Comparison of ENCODE assay signal across 10 cellular contexts in the genomic region with DNA sequence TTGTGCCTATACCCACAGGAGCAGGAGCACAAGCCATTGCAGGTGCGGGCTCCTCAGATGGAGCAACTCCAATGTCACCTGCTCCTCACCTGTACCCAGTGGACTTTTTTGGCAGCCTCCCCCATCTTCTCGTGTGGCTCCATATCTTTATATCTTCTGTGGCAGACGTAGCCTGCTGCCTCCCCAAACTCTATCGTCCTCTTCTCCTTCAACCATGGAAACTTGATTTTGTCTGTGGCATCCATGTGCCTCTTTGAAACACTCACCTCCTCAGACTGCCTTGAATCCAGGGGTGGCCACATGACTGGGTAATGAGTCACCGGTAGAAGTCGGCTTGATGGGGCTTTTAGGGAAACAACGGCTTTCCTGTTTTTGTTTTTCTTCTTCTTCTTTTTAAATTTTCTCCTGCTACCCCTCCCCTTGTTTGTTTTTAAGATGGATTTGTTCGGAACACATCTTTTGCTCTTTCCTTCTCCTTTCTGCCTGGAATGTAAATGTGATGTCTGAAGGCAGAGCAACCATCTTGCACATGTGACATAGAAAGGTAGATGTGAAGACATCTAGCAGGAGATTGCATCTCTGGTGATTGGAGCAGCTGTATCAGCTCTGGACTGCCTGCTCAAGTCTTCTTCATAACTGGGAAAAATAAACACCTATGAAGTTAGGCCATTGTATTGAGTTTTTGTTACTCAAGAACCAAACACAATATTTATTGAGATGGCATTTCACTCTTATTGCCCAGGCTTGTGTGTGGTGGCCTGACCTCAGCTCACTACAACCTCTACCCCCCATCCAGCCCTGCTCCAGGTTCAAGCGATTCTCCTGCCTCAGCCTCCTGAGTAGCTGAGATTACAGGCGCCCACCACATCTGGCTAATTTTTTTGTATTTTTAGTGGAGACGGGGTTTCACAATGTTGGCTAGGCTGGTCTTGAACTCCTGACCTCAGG.
DNase-seq lines count a peak whose midpoint lies in the region; ATAC-seq, FAIRE-seq and TF ChIP-seq lines count a peak whose summit lies in the region.
"Had no signal": no experiment of that assay in that cellular context is flagged by ENCODE, and none has a peak within 500 bp of the region (broad histone marks: within the 10 kb centered on the region; RNA-seq: fewer than 3 reads in every experiment).

No MANE protein-coding gene starts in this region.

- H3K4me3 Mint-ChIP-seq in activated CD8-positive, alpha-beta memory T cell treated with anti-CD3 and anti-CD28 coated beads, Interleukin-2, amount 10 ng/mL, durations not matched to agents 7 days and 5 days, result no peak overlapping the region
- H3K4me3 Mint-ChIP-seq in stimulated activated effector memory CD8-positive, alpha-beta T cell treated with anti-CD3 and anti-CD28 coated beads, Interleukin-12 subunit alpha, Interleukin-12 subunit beta, amount 100 ng/mL, for 72 hours, result peak overlapping the region; percentile 37
- H3K4me3 Mint-ChIP-seq: B cell had no signal

- no peak for FAIRE-seq in frontal cortex (lab: Jason Lieb, UNC)
- FAIRE-seq: TTC549 had no signal

- H3K9me3 Mint-ChIP-seq in activated CD8-positive, alpha-beta memory T cell treated with anti-CD3 and anti-CD28 coated beads, Interleukin-2, amount 10 ng/mL, durations not matched to agents 7 days and 5 days (ENCODE audit: low read depth), result peaks cover 4% of the 10 kb centered on the region
- peaks cover 2% of the 10 kb centered on the region for H3K9me3 Mint-ChIP-seq in stimulated activated effector memory CD8-positive, alpha-beta T cell treated with anti-CD3 and anti-CD28 coated beads, Interleukin-12 subunit alpha, Interleukin-12 subunit beta, amount 100 ng/mL, for 72 hours

- no peak overlapping the region for H3K4me3 ChIP-seq in fibroblast of the aortic adventitia (ENCODE audit: low read depth, low read length)

- H3K27me3 Mint-ChIP-seq in activated CD8-positive, alpha-beta memory T cell treated with anti-CD3 and anti-CD28 coated beads, Interleukin-2, amount 10 ng/mL, durations not matched to agents 7 days and 5 days, result no peaks in the 10 kb centered on the region
- H3K27me3 Mint-ChIP-seq: B cell had no signal

- peak in 3 of 4 experiments; percentile 18 to 19 (median 18) for DNase-seq in activated CD4-positive, CD25-positive, alpha-beta regulatory T cell (lab: John Stamatoyannopoulos, UW)
- DNase-seq in activated CD4-positive, CD25-positive, alpha-beta regulatory T cell treated with anti-CD3 and anti-CD28 coated beads, Interleukin-2, amount 50 U/mL, for 72 hours, result no peak
- DNase-seq in activated CD8-positive, alpha-beta memory T cell treated with anti-CD3 and anti-CD28 coated beads, Interleukin-2, amount 10 ng/mL, durations not matched to agents 7 days and 5 days, result peak; percentile 70
- DNase-seq in fibroblast of the aortic adventitia (ENCODE audit: low read depth) (peak; percentile 73), NCI-H526 treated with DMSO at 0.1 percent for 48 hours (lab: John Stamatoyannopoulos, UW) (no peak), frontal cortex (ENCODE audit: low spot score in 2 of 2) (no peak)
- DNase-seq in stimulated activated effector memory CD8-positive, alpha-beta T cell treated with anti-CD3 and anti-CD28 coated beads, Interleukin-12 subunit alpha, Interleukin-12 subunit beta, amount 100 ng/mL, for 72 hours (ENCODE audit: low spot score in 2 of 2), result peak in 1 of 2 donors; percentile 55

- H3K4me1 Mint-ChIP-seq in activated CD8-positive, alpha-beta memory T cell treated with anti-CD3 and anti-CD28 coated beads, Interleukin-2, amount 10 ng/mL, durations not matched to agents 7 days and 5 days, result peaks cover 76% of the 10 kb centered on the region
- H3K4me1 Mint-ChIP-seq in stimulated activated effector memory CD8-positive, alpha-beta T cell treated with anti-CD3 and anti-CD28 coated beads, Interleukin-12 subunit alpha, Interleukin-12 subunit beta, amount 100 ng/mL, for 72 hours, result peaks cover 90% of the 10 kb centered on the region

- TF ChIP-seq CTCF in fibroblast of the aortic adventitia (IDR thresholded peaks at IDR 0.05; ENCODE audit: insufficient read depth, low read length), result no peak

- ATAC-seq in activated CD8-positive, alpha-beta memory T cell treated with anti-CD3 and anti-CD28 coated beads, Interleukin-2, amount 10 ng/mL, durations not matched to agents 7 days and 5 days, result peak; percentile 81
- ATAC-seq in stimulated activated effector memory CD8-positive, alpha-beta T cell treated with anti-CD3 and anti-CD28 coated beads, Interleukin-12 subunit alpha, Interleukin-12 subunit beta, amount 100 ng/mL, for 72 hours, result peak; percentile 65
- no peak for ATAC-seq in HG03354 (IDR thresholded peaks at IDR 0.05; ENCODE audit: poor library complexity, severe bottlenecking, unreplicated experiment)

- CTCF ChIA-PET in activated CD8-positive, alpha-beta memory T cell treated with anti-CD3 and anti-CD28 coated beads, Interleukin-2, amount 10 ng/mL, durations not matched to agents 7 days and 5 days (lab: Charles Lee), result interaction anchor here (0.6 to 2.5 kb wide), 5 partner anchors 15 to 273 kb away, joined by 3 to 10 read pairs (median 3); no protein-coding TSS in a partner anchor

- H3K27ac Mint-ChIP-seq in activated CD8-positive, alpha-beta memory T cell treated with anti-CD3 and anti-CD28 coated beads, Interleukin-2, amount 10 ng/mL, durations not matched to agents 7 days and 5 days, result peak overlapping the region; percentile 90
- peak overlapping the region; percentile 89 for H3K27ac Mint-ChIP-seq in stimulated activated effector memory CD8-positive, alpha-beta T cell treated with anti-CD3 and anti-CD28 coated beads, Interleukin-12 subunit alpha, Interleukin-12 subunit beta, amount 100 ng/mL, for 72 hours
- H3K27ac Mint-ChIP-seq: B cell had no signal

- H3K36me3 Mint-ChIP-seq in activated CD8-positive, alpha-beta memory T cell treated with anti-CD3 and anti-CD28 coated beads, Interleukin-2, amount 10 ng/mL, durations not matched to agents 7 days and 5 days, result peaks cover 30% of the 10 kb centered on the region
- peaks cover 31% of the 10 kb centered on the region for H3K36me3 Mint-ChIP-seq in stimulated activated effector memory CD8-positive, alpha-beta T cell treated with anti-CD3 and anti-CD28 coated beads, Interleukin-12 subunit alpha, Interleukin-12 subunit beta, amount 100 ng/mL, for 72 hours

Comparison
In these comparisons a context has a peak if more than half of its experiments do, and no peak if none do; other contexts are left out.
1. DNase-seq: peak in activated CD4-positive, CD25-positive, alpha-beta regulatory T cell (3 of 4), activated CD8-positive, alpha-beta memory T cell treated with anti-CD3 and anti-CD28 coated beads, Interleukin-2, amount 10 ng/mL, durations not matched to agents 7 days and 5 days (single experiment) and fibroblast of the aortic adventitia (single experiment); none in activated CD4-positive, CD25-positive, alpha-beta regulatory T cell treated with anti-CD3 and anti-CD28 coated beads, Interleukin-2, amount 50 U/mL, for 72 hours (single experiment), NCI-H526 treated with DMSO at 0.1 percent for 48 hours (single experiment) and frontal cortex (0 of 2).